19 cellular contexts compared by ENCODE assay signal in the genomic region with DNA sequence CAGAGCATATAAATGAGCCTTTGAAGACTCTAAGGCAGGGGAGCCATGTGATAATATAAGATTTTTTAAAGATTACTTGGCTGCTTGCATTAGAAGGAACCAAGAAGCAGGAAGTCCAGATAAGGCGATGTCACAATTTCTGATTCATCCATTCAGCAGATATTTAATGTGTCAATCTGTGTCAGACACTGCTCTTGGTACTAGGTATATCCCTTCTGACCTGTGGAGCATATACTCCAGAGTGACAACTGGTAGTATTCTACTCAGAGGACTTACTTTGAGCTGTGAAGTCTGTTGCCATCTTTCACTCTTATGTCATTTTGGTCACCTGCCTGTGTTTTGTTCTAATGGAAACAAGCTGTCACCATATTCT. TPM values are rescaled to one million over a fixed set of nuclear protein-coding genes. Genes with fewer than 3 reads are reported as not detected.
A peak's percentile ranks its signal among the peaks of the same experiment; 100 is the strongest.
DNase-seq lines count a peak whose midpoint lies in the region; ATAC-seq and TF ChIP-seq lines count a peak whose summit lies in the region.
"Had no signal": no experiment of that assay in that cellular context is flagged by ENCODE, and none has a peak within 500 bp of the region (broad histone marks: within the 10 kb centered on the region; RNA-seq: fewer than 3 reads in every experiment).

No MANE protein-coding gene starts in this region.

- no peaks in the 10 kb centered on the region for H3K9me3 Mint-ChIP-seq in activated CD4-positive, alpha-beta T cell treated with anti-CD3 and anti-CD28 coated beads, Interleukin-2, amount 10 ng/mL, durations not matched to agents 24 days and 14 days
- H3K9me3 Mint-ChIP-seq in activated CD4-positive, alpha-beta T cell treated with anti-CD3 and anti-CD28 coated beads, Interleukin-2, amount 10 ng/mL, durations not matched to agents 7 days and 5 days, result no peaks in the 10 kb centered on the region
- H3K9me3 Mint-ChIP-seq in activated T-helper 2 cell treated with anti-CD3 and anti-CD28 coated beads, Interferon-gamma antibody, Interleukin-2, Interleukin-4, amounts not matched to agents 10 μg/mL and 5 μg/mL and 100 μg/mL, durations not matched to agents 14 hours and 24 hours and 36 hours, result no peaks in the 10 kb centered on the region
- H3K9me3 Mint-ChIP-seq: CD4-positive, alpha-beta memory T cell had no signal

- H3K27me3 ChIP-seq in psoas muscle (ENCODE audit: insufficient read depth in 3 of 3, low read length in 2 of 3), result no peaks in the 10 kb centered on the region
- H3K27me3 ChIP-seq: ascending aorta, right atrium auricular region, transverse colon had no signal

- peaks cover 54% of the 10 kb centered on the region for H3K36me3 Mint-ChIP-seq in activated CD4-positive, alpha-beta T cell treated with anti-CD3 and anti-CD28 coated beads, Interleukin-2, amount 10 ng/mL, durations not matched to agents 24 days and 14 days (ENCODE audit: low read depth)
- H3K36me3 Mint-ChIP-seq in activated CD4-positive, alpha-beta T cell treated with anti-CD3 and anti-CD28 coated beads, Interleukin-2, amount 10 ng/mL, durations not matched to agents 7 days and 5 days (ENCODE audit: low read depth), result peaks cover 50% of the 10 kb centered on the region
- H3K36me3 Mint-ChIP-seq in activated T-helper 2 cell treated with anti-CD3 and anti-CD28 coated beads, Interferon-gamma antibody, Interleukin-2, Interleukin-4, amounts not matched to agents 10 μg/mL and 5 μg/mL and 100 μg/mL, durations not matched to agents 14 hours and 24 hours and 36 hours (ENCODE audit: low read depth), result peaks cover 61% of the 10 kb centered on the region

- peak; percentile 43 for DNase-seq in activated CD4-positive, alpha-beta T cell treated with anti-CD3 and anti-CD28 coated beads, Interleukin-2, amount 10 ng/mL, durations not matched to agents 24 days and 14 days
- DNase-seq in activated CD4-positive, alpha-beta T cell treated with anti-CD3 and anti-CD28 coated beads, Interleukin-2, amount 10 ng/mL, durations not matched to agents 7 days and 5 days, result no peak
- DNase-seq in MV-4-11 (lab: John Stamatoyannopoulos, UW) (peak; percentile 7), epithelial cell of prostate (ENCODE audit: low read depth, low spot score) (peak; percentile 24), psoas muscle (no peak), NCI-H187 treated with DMSO at 0.1 percent for 48 hours (lab: John Stamatoyannopoulos, UW) (no peak), cerebellar nuclear complex (lab: John Stamatoyannopoulos, UW) (no peak)
- DNase-seq in activated T-helper 2 cell treated with anti-CD3 and anti-CD28 coated beads, Interferon-gamma antibody, Interleukin-2, Interleukin-4, amounts not matched to agents 10 μg/mL and 5 μg/mL and 100 μg/mL, durations not matched to agents 14 hours and 24 hours and 36 hours (ENCODE audit: low spot score), result no peak
- DNase-seq: activated CD4-positive, CD25-positive, alpha-beta regulatory T cell; activated gamma-delta T cell treated with Interleukin-2 at 50 U/mL for 16 hours; CD4-positive, alpha-beta memory T cell; GOT3; NCI-H2081 treated with DMSO at 0.1 percent for 48 hours; SHP77 treated with DMSO at 0.1 percent for 48 hours; stimulated activated naive CD4-positive, alpha-beta T cell treated with Interleukin-2 at 50 U/mL for 16 hours; T-helper 2 cell; transverse colon had no signal

- no peak for TF ChIP-seq CTCF in psoas muscle (IDR thresholded peaks at IDR 0.05)

- POLR2A ChIA-PET in activated CD4-positive, alpha-beta T cell treated with anti-CD3 and anti-CD28 coated beads, Interleukin-2, amount 10 ng/mL, durations not matched to agents 7 days and 5 days (lab: Charles Lee), result no interaction called here

- H3K9me3 ChIP-seq in psoas muscle, result no peaks in the 10 kb centered on the region
- H3K9me3 ChIP-seq: ascending aorta, right atrium auricular region, transverse colon had no signal

- H3K4me3 Mint-ChIP-seq in activated CD4-positive, alpha-beta T cell treated with anti-CD3 and anti-CD28 coated beads, Interleukin-2, amount 10 ng/mL, durations not matched to agents 24 days and 14 days, result no peak overlapping the region
- no peak overlapping the region for H3K4me3 Mint-ChIP-seq in activated CD4-positive, alpha-beta T cell treated with anti-CD3 and anti-CD28 coated beads, Interleukin-2, amount 10 ng/mL, durations not matched to agents 7 days and 5 days
- H3K4me3 Mint-ChIP-seq in activated T-helper 2 cell treated with anti-CD3 and anti-CD28 coated beads, Interferon-gamma antibody, Interleukin-2, Interleukin-4, amounts not matched to agents 10 μg/mL and 5 μg/mL and 100 μg/mL, durations not matched to agents 14 hours and 24 hours and 36 hours (ENCODE audit: low read depth), result no peak overlapping the region
- H3K4me3 Mint-ChIP-seq: CD4-positive, alpha-beta memory T cell had no signal

- intact Hi-C loops in activated CD4-positive, alpha-beta T cell treated with anti-CD3 and anti-CD28 coated beads, Interleukin-2, amount 10 ng/mL, durations not matched to agents 24 days and 14 days (cut with micrococcal nuclease), result no loop called here
- intact Hi-C loops in psoas muscle (cut with DNase I), result loop anchor here (10.0 kb wide), 2 partner anchors 811 to 831 kb away; no protein-coding TSS in a partner anchor
- intact Hi-C loops in activated T-helper 2 cell treated with anti-CD3 and anti-CD28 coated beads, Interferon-gamma antibody, Interleukin-2, Interleukin-4, amounts not matched to agents 10 μg/mL and 5 μg/mL and 100 μg/mL, durations not matched to agents 14 hours and 24 hours and 36 hours (cut with micrococcal nuclease), result no loop called here

- H3K27ac Mint-ChIP-seq in activated CD4-positive, alpha-beta T cell treated with anti-CD3 and anti-CD28 coated beads, Interleukin-2, amount 10 ng/mL, durations not matched to agents 24 days and 14 days, result no peak overlapping the region
- H3K27ac Mint-ChIP-seq in activated CD4-positive, alpha-beta T cell treated with anti-CD3 and anti-CD28 coated beads, Interleukin-2, amount 10 ng/mL, durations not matched to agents 7 days and 5 days, result no peak overlapping the region
- H3K27ac Mint-ChIP-seq in activated T-helper 2 cell treated with anti-CD3 and anti-CD28 coated beads, Interferon-gamma antibody, Interleukin-2, Interleukin-4, amounts not matched to agents 10 μg/mL and 5 μg/mL and 100 μg/mL, durations not matched to agents 14 hours and 24 hours and 36 hours, result no peak overlapping the region

- H3K4me1 ChIP-seq in psoas muscle, result no peaks in the 10 kb centered on the region
- H3K4me1 ChIP-seq: ascending aorta, transverse colon had no signal

- H3K4me3 ChIP-seq in psoas muscle, result no peak overlapping the region
- H3K4me3 ChIP-seq: ascending aorta, right atrium auricular region, transverse colon had no signal

- CTCF ChIA-PET in activated CD4-positive, alpha-beta T cell treated with anti-CD3 and anti-CD28 coated beads, Interleukin-2, amount 10 ng/mL, durations not matched to agents 7 days and 5 days (lab: Charles Lee), result interaction anchor here (0.6 to 1.5 kb wide), 2 partner anchors 38 to 246 kb away, joined by 3 to 4 read pairs; no protein-coding TSS in a partner anchor

- no peaks in the 10 kb centered on the region for H3K27me3 Mint-ChIP-seq in activated CD4-positive, alpha-beta T cell treated with anti-CD3 and anti-CD28 coated beads, Interleukin-2, amount 10 ng/mL, durations not matched to agents 24 days and 14 days
- no peaks in the 10 kb centered on the region for H3K27me3 Mint-ChIP-seq in activated CD4-positive, alpha-beta T cell treated with anti-CD3 and anti-CD28 coated beads, Interleukin-2, amount 10 ng/mL, durations not matched to agents 7 days and 5 days
- no peaks in the 10 kb centered on the region for H3K27me3 Mint-ChIP-seq in activated T-helper 2 cell treated with anti-CD3 and anti-CD28 coated beads, Interferon-gamma antibody, Interleukin-2, Interleukin-4, amounts not matched to agents 10 μg/mL and 5 μg/mL and 100 μg/mL, durations not matched to agents 14 hours and 24 hours and 36 hours (ENCODE audit: low read depth)
- H3K27me3 Mint-ChIP-seq: CD4-positive, alpha-beta memory T cell had no signal

- H3K27ac ChIP-seq in epithelial cell of prostate, result peak overlapping the region; percentile 56
- H3K27ac ChIP-seq in psoas muscle, result peak overlapping the region; percentile 42
- H3K27ac ChIP-seq: ascending aorta, right atrium auricular region, transverse colon had no signal

- H3K36me3 ChIP-seq in psoas muscle (ENCODE audit: insufficient read depth in 1 of 2, low read depth in 1 of 2), result peaks cover 11 to 93% of the 10 kb centered on the region in 2 donors

- ATAC-seq in psoas muscle, result peak; percentile 40 to 64 (median 55)

- H3K4me1 Mint-ChIP-seq in activated CD4-positive, alpha-beta T cell treated with anti-CD3 and anti-CD28 coated beads, Interleukin-2, amount 10 ng/mL, durations not matched to agents 24 days and 14 days, result peaks cover 14% of the 10 kb centered on the region
- peaks cover 15% of the 10 kb centered on the region for H3K4me1 Mint-ChIP-seq in activated CD4-positive, alpha-beta T cell treated with anti-CD3 and anti-CD28 coated beads, Interleukin-2, amount 10 ng/mL, durations not matched to agents 7 days and 5 days
- peaks cover 17% of the 10 kb centered on the region for H3K4me1 Mint-ChIP-seq in activated T-helper 2 cell treated with anti-CD3 and anti-CD28 coated beads, Interferon-gamma antibody, Interleukin-2, Interleukin-4, amounts not matched to agents 10 μg/mL and 5 μg/mL and 100 μg/mL, durations not matched to agents 14 hours and 24 hours and 36 hours (ENCODE audit: low read depth)

- 95 to 100% (median 96%) methylated on average over 1 of the region's 1 CpG for WGBS in psoas muscle, 3 donors

RNA-seq across cellular contexts. Expression of gene EID3, which starts 10.7 kb away (rescaled TPM):
- 9.0 and 9.7 TPM in 2 replicates for total RNA-seq in activated CD4-positive, alpha-beta T cell treated with anti-CD3 and anti-CD28 coated beads, Interleukin-2, amount 10 ng/mL, durations not matched to agents 24 days and 14 days
- 1 to 10 TPM; 5.8 to 6.9 TPM for total RNA-seq in activated CD4-positive, alpha-beta T cell treated with anti-CD3 and anti-CD28 coated beads, Interleukin-2, amount 10 ng/mL, durations not matched to agents 7 days and 5 days
- 1 to 10 TPM in 1 of 4 donors, under 1 TPM in 3; 0.94 to 1.3 (median 0.99) TPM for total RNA-seq in psoas muscle
- polyA plus RNA-seq in psoas muscle, result under 1 TPM; 0.28 to 0.95 (median 0.56) TPM
- total RNA-seq in activated T-helper 2 cell treated with anti-CD3 and anti-CD28 coated beads, Interferon-gamma antibody, Interleukin-2, Interleukin-4, amounts not matched to agents 10 μg/mL and 5 μg/mL and 100 μg/mL, durations not matched to agents 14 hours and 24 hours and 36 hours, result 9.4 and 10.1 TPM in 2 replicates

Comparison
In these comparisons a context has a peak if more than half of its experiments do, and no peak if none do; other contexts are left out.
1. DNase-seq: peak in activated CD4-positive, alpha-beta T cell treated with anti-CD3 and anti-CD28 coated beads, Interleukin-2, amount 10 ng/mL, durations not matched to agents 24 days and 14 days (single experiment), MV-4-11 (single experiment) and epithelial cell of prostate (single experiment); none in activated CD4-positive, alpha-beta T cell treated with anti-CD3 and anti-CD28 coated beads, Interleukin-2, amount 10 ng/mL, durations not matched to agents 7 days and 5 days (single experiment), psoas muscle (0 of 2), NCI-H187 treated with DMSO at 0.1 percent for 48 hours (single experiment), cerebellar nuclear complex (0 of 2) and activated T-helper 2 cell treated with anti-CD3 and anti-CD28 coated beads, Interferon-gamma antibody, Interleukin-2, Interleukin-4, amounts not matched to agents 10 μg/mL and 5 μg/mL and 100 μg/mL, durations not matched to agents 14 hours and 24 hours and 36 hours (single experiment).
2. intact Hi-C loops: an anchor here in psoas muscle (10.0 kb wide); none called in activated CD4-positive, alpha-beta T cell treated with anti-CD3 and anti-CD28 coated beads, Interleukin-2, amount 10 ng/mL, durations not matched to agents 24 days and 14 days and activated T-helper 2 cell treated with anti-CD3 and anti-CD28 coated beads, Interferon-gamma antibody, Interleukin-2, Interleukin-4, amounts not matched to agents 10 μg/mL and 5 μg/mL and 100 μg/mL, durations not matched to agents 14 hours and 24 hours and 36 hours.